1 cellular context compared by ENCODE assay signal in the genomic region with DNA sequence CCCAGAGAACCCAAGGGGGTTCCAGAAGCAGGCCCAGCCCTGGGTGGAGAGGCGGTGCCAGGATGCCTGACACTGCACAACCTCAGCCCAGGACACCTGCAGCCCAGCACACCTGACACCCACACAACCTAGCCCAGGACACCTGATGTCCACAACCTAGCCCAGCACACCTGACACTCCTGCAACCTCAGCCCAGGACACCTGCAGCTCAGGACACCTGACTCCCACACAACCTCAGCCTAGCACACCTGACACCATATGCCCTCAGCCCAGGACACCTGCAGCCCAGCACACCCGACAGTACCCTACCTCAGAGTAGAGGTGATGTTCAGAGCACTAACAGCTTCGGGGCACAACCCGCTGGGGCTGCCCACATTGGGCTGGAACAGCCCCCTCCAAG.
TF ChIP-seq lines count a peak whose summit lies in the region.

No MANE protein-coding gene starts in this region.

TF ChIP-seq in H1, 55 proteins besides CTCF, POLR2A, EP300 and RAD21 (continued from another document):
- TF ChIP-seq KDM1A (IDR thresholded peaks at IDR 0.05; ENCODE audit: borderline replicate concordance, low read length): no peak
- no peak for TF ChIP-seq NANOG (IDR thresholded peaks at IDR 0.05; ENCODE audit: insufficient read depth, low read depth, low read length, poor library complexity, severe bottlenecking)
- no peak for TF ChIP-seq CEBPB (IDR thresholded peaks at IDR 0.05; ENCODE audit: low read depth, low read length)
- no peak for TF ChIP-seq SIN3A (conservative IDR thresholded peaks at IDR 0.05 in 1 of 2, IDR thresholded peaks at IDR 0.05 in 1 of 2; ENCODE audit: low read depth in 1 of 2, low read length in 2 of 2)
